ENCODE assay signal across 15 cellular contexts in genomic region chr5:135693371-135693955, GRCh38.
"Had no signal": no experiment of that assay in that cellular context is flagged by ENCODE, and none has a peak within 500 bp of the region (broad histone marks: within the 10 kb centered on the region; RNA-seq: fewer than 3 reads in every experiment).

No MANE protein-coding gene starts in this region.

- H3K36me3 ChIP-seq: adrenal gland, gastroesophageal sphincter, neutrophil, sigmoid colon, uterus had no signal

- H3K27me3 ChIP-seq: adrenal gland, sigmoid colon, uterus had no signal

- ATAC-seq: activated naive CD4-positive, alpha-beta T cell treated with anti-CD3 and anti-CD28 coated beads, Interleukin-2, amount 50 U/mL, for 72 hours; effector memory CD8-positive, alpha-beta T cell; gastroesophageal sphincter; natural killer cell; stimulated activated naive B cell treated with anti-CD40 and anti-IgM and Interleukin-4, amounts not matched to agents 10 μg/mL and 1 μg/mL and 100 μg/mL, for 72 hours had no signal

- H3K27ac ChIP-seq: adrenal gland, gastroesophageal sphincter, neutrophil, sigmoid colon, uterus, VCaP had no signal

- H3K4me1 ChIP-seq: adrenal gland, gastroesophageal sphincter, sigmoid colon, uterus had no signal

- DNase-seq: activated CD4-positive, alpha-beta T cell treated with anti-CD3 and anti-CD28 coated beads, Interleukin-2, amount 50 U/mL, for 1 hour; activated CD4-positive, CD25-positive, alpha-beta regulatory T cell treated with anti-CD3 and anti-CD28 coated beads, Interleukin-2, amount 50 U/mL, for 72 hours; activated gamma-delta T cell; adrenal gland; dermis blood vessel endothelial cell; effector memory CD8-positive, alpha-beta T cell; natural killer cell; sigmoid colon; stimulated activated naive B cell treated with anti-CD40 and anti-IgM and Interleukin-4, amounts not matched to agents 10 μg/mL and 1 μg/mL and 100 μg/mL, for 72 hours; T-helper 2 cell; uterus had no signal

- H3K4me3 ChIP-seq: adrenal gland, gastroesophageal sphincter, sigmoid colon, uterus had no signal

- H3K9me3 ChIP-seq: adrenal gland, gastroesophageal sphincter, neutrophil, sigmoid colon, uterus had no signal
